9 cellular contexts compared by ENCODE assay signal in genomic region chr1:154353460-154353904, GRCh38. TPM values are rescaled to one million over a fixed set of nuclear protein-coding genes. Genes with fewer than 3 reads are reported as not detected.
DNase-seq lines count a peak whose midpoint lies in the region; ATAC-seq, FAIRE-seq and TF ChIP-seq lines count a peak whose summit lies in the region.
"Had no signal": no experiment of that assay in that cellular context is flagged by ENCODE, and none has a peak within 500 bp of the region (broad histone marks: within the 10 kb centered on the region; RNA-seq: fewer than 3 reads in every experiment).

No MANE protein-coding gene starts in this region.

- peak overlapping the region; percentile 73 for H3K27ac ChIP-seq in VCaP
- H3K27ac ChIP-seq in pancreas, result peak overlapping the region; percentile 49 to 76 (median 69)

- FAIRE-seq in pancreas (lab: Jason Lieb, UNC), result no peak

- peak overlapping the region in 2 of 4 donors; percentile 37 to 47 for H3K4me3 ChIP-seq in pancreas

- H3K9me3 ChIP-seq in pancreas, result no peaks in the 10 kb centered on the region

- peak; percentile 73 to 74 (median 74) for ATAC-seq in pancreas
- no peak for ATAC-seq in HG03139 (IDR thresholded peaks at IDR 0.05; ENCODE audit: unreplicated experiment)
- ATAC-seq in GM21529 (IDR thresholded peaks at IDR 0.05; ENCODE audit: unreplicated experiment), result no peak

- H3K27me3 ChIP-seq in pancreas, result no peaks in the 10 kb centered on the region

- TF ChIP-seq CTCF in VCaP (conservative IDR thresholded peaks at IDR 0.05) (no peak; the same call in 1 of the 2 replicates), pancreas (IDR thresholded peaks at IDR 0.05) (no peak)

- intact Hi-C loops in pancreas (cut with DNase I), result no loop called here

- WGBS in pancreas, 2 donors, result 4 to 8% methylated on average over 1 of the region's 1 CpG

- peaks cover 12 to 23% (median 19%) of the 10 kb centered on the region in 3 donors for H3K4me1 ChIP-seq in pancreas

- H3K36me3 ChIP-seq in pancreas, result no peaks in the 10 kb centered on the region

- DNase-seq in DMS53 (lab: John Stamatoyannopoulos, UW) (peak; percentile 58), HUDEP-2 (lab: John Stamatoyannopoulos, UW; ENCODE audit: unreplicated experiment in 76 of 76) (peak in 56 of 76 experiments; percentile 6 to 78 (median 48)), fibroblast of the conjunctiva (ENCODE audit: low read depth) (peak; percentile 46), pancreas (peak in 3 of 6 donors; percentile 40 to 61 (median 50)), iPS-NIHi11 (ENCODE audit: low spot score) (no peak)

RNA-seq across cellular contexts. Expression of gene ATP8B2, which starts 28.2 kb away (rescaled TPM):
- 10 to 100 TPM in 1 of 6 donors, 1 to 10 TPM in 5; 3.7 to 14.4 (median 6.1) TPM for total RNA-seq in pancreas
- polyA plus RNA-seq in pancreas, result 1 to 10 TPM; 6.2 to 9.9 TPM

RNA-seq across cellular contexts. Expression of gene AQP10, which starts 32.6 kb away (rescaled TPM):
- total RNA-seq in pancreas, result under 1 TPM in 1 of 6 donors, not detected in 5; 0.09 TPM
- polyA plus RNA-seq in pancreas, result under 1 TPM in 1 of 2 donors, not detected in 1; 0.07 TPM
- total RNA-seq: subcutaneous adipose tissue had no signal

RNA-seq across cellular contexts. Expression of gene IL6R, which starts 51.7 kb away (rescaled TPM):
- 10 to 100 TPM in 2 of 6 donors, 1 to 10 TPM in 4; 2.2 to 12.9 (median 7.1) TPM for total RNA-seq in pancreas
- 10 to 100 TPM in 1 of 2 donors, 1 to 10 TPM in 1; 4.3 to 10.3 TPM for polyA plus RNA-seq in pancreas

Comparison
In these comparisons a context has a peak if more than half of its experiments do, and no peak if none do; other contexts are left out.
1. ATAC-seq: peak in pancreas (4 of 4); none in HG03139 (single experiment) and GM21529 (single experiment).